ENCODE assay signal across 28 cellular contexts in the genomic region with DNA sequence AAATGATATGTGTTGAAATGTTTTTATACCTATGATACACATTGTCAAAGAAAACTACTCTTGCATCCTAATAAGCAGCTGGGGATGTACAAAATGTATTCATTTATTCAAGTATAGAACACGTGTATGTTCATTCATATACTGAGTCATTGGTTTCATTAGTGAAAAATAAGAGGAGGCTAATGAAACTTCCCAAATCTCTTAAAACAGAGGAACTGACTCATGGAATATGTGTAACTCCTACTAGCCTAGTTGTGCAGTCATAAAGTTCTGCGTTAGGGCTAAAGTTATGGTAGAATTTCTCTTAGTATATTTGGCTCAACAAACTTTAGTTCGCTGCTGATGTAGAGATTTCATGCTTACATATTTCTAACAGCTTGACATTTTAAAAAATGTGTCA.
DNase-seq lines count a peak whose midpoint lies in the region; ATAC-seq, FAIRE-seq and TF ChIP-seq lines count a peak whose summit lies in the region.
"Had no signal": no experiment of that assay in that cellular context is flagged by ENCODE, and none has a peak within 500 bp of the region (broad histone marks: within the 10 kb centered on the region; RNA-seq: fewer than 3 reads in every experiment).

No MANE protein-coding gene starts in this region.

- TF ChIP-seq CTCF in endothelial cell of umbilical vein (IDR thresholded peaks at IDR 0.05; ENCODE audit: extremely low read depth in 1 of 2, insufficient read depth in 1 of 2, low read depth in 1 of 2, low read length in 2 of 2), result no peak

- no peak overlapping the region for H3K9ac ChIP-seq in endothelial cell of umbilical vein (replicated peaks; ENCODE audit: extremely low read depth, insufficient read depth, low read length)

- H3K4me2 ChIP-seq in endothelial cell of umbilical vein (ENCODE audit: insufficient read depth, low read length), result no peak overlapping the region
- H3K4me2 ChIP-seq: PC-9 had no signal

- no peak overlapping the region for H3K4me3 ChIP-seq in endothelial cell of umbilical vein (replicated peaks in 1 of 3; ENCODE audit: insufficient read depth in 1 of 3, low read depth in 1 of 3, low read length in 3 of 3)
- H3K4me3 ChIP-seq: PC-9, SJSA1 had no signal

- DNase-seq in EL, result peak; percentile 8
- peak; percentile 2 for DNase-seq in LHCN-M2 (ENCODE audit: low read depth)
- peak; percentile 16 for DNase-seq in endothelial cell of umbilical vein (ENCODE audit: low read depth, low spot score)
- peak; percentile 2 for DNase-seq in iris pigment epithelial cell (ENCODE audit: low read depth)
- no peak for DNase-seq in stimulated activated CD4-positive, alpha-beta T cell treated with anti-CD3 and anti-CD28 coated beads, Interleukin-4, amount 100 ng/mL, for 4 hours
- no peak for DNase-seq in Ammon's horn (ENCODE audit: low spot score)
- DNase-seq: AML-193; C1 segment of cervical spinal cord; CD8-positive, alpha-beta T cell; DMS153; DND-41; Karpas-422; MV-4-11; NCI-H1105 treated with DMSO at 0.1 percent for 48 hours; NCI-H146; NCI-H1930; NCI-H2107; NCI-H524; NCI-H748 treated with DMSO at 0.1 percent for 48 hours; NK-92 treated with Interleukin-12 subunit alpha and Interleukin-12 subunit beta, amount 100 ng/mL, for 24 hours; PC-9; T-helper 1 cell had no signal

- dilution Hi-C loops in endothelial cell of umbilical vein (cut with MboI; ENCODE audit: extremely low pct_ligation_motif_present, low sequenced_read_pairs), result no loop called here

- no peaks in the 10 kb centered on the region for H3K4me1 ChIP-seq in endothelial cell of umbilical vein (ENCODE audit: control insufficient read depth, extremely low read depth, insufficient read depth, low read length)
- H3K4me1 ChIP-seq: SJSA1 had no signal

- H3K9me1 ChIP-seq in endothelial cell of umbilical vein (replicated peaks; ENCODE audit: control insufficient read depth, extremely low read depth, insufficient read depth, low read length), result no peaks in the 10 kb centered on the region

- CTCF ChIA-PET in endothelial cell of umbilical vein (lab: Charles Lee), result no interaction called here

- no peak overlapping the region for H2AFZ ChIP-seq in endothelial cell of umbilical vein (ENCODE audit: low read depth, low read length)
- H2AFZ ChIP-seq: PC-9 had no signal

- H3K79me2 ChIP-seq in endothelial cell of umbilical vein (ENCODE audit: control insufficient read depth, insufficient read depth, low read length), result no peaks in the 10 kb centered on the region

- ATAC-seq in GM19397 (IDR thresholded peaks at IDR 0.05; ENCODE audit: unreplicated experiment), result no peak
- ATAC-seq: CD8-positive, alpha-beta T cell; HCT116; Right ventricle myocardium inferior had no signal

- no peak for FAIRE-seq in endothelial cell of umbilical vein (lab: Jason Lieb, UNC)
- FAIRE-seq: A204.1 had no signal

- intact Hi-C loops in endothelial cell of umbilical vein (cut with micrococcal nuclease), result no loop called here

- BruUV-seq in endothelial cell of umbilical vein (replicated peaks; lab: Mats Ljungman, UMichigan), result no TSS peak

- H4K20me1 ChIP-seq in endothelial cell of umbilical vein (replicated peaks; ENCODE audit: control insufficient read depth, extremely low read depth, insufficient read depth, low read length), result no peaks in the 10 kb centered on the region

- no peak overlapping the region for H3K27ac ChIP-seq in endothelial cell of umbilical vein (ENCODE audit: insufficient read depth, low read depth, low read length)
- H3K27ac ChIP-seq: HL-60, PC-9, SJSA1 had no signal

- no peak for TF ChIP-seq POLR2A in endothelial cell of umbilical vein (IDR thresholded peaks at IDR 0.05; ENCODE audit: low read depth, low read length)

- POLR2A ChIA-PET in endothelial cell of umbilical vein (lab: Charles Lee), result no interaction called here

- H3K9me3 ChIP-seq in endothelial cell of umbilical vein (replicated peaks; ENCODE audit: control insufficient read depth, insufficient read depth, low read length), result no peaks in the 10 kb centered on the region
- H3K9me3 ChIP-seq: SJSA1 had no signal

- H3K36me3 ChIP-seq in endothelial cell of umbilical vein (ENCODE audit: control insufficient read depth in 2 of 2, extremely low read depth in 1 of 2, insufficient read depth in 2 of 2, low read length in 2 of 2), result no peaks in the 10 kb centered on the region
- H3K36me3 ChIP-seq: SJSA1 had no signal

- H3K27me3 ChIP-seq in endothelial cell of umbilical vein (ENCODE audit: control insufficient read depth in 2 of 2, insufficient read depth in 2 of 2, low read length in 2 of 2), result no peaks in the 10 kb centered on the region
- H3K27me3 ChIP-seq: SJSA1 had no signal

TF ChIP-seq in endothelial cell of umbilical vein, 7 proteins besides CTCF, POLR2A, EP300 and RAD21:
- TF ChIP-seq FOS (IDR thresholded peaks at IDR 0.05; ENCODE audit: borderline replicate concordance, insufficient read depth, low read length), result peak; percentile 26
- TF ChIP-seq, protein P1, sequence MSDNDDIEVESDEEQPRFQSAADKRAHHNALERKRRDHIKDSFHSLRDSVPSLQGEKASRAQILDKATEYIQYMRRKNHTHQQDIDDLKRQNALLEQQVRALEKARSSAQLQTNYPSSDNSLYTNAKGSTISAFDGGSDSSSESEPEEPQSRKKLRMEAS (IDR thresholded peaks at IDR 0.05; ENCODE audit: insufficient read depth, insufficient read length), result no peak

Comparison
In these comparisons a context has a peak if more than half of its experiments do, and no peak if none do; other contexts are left out.
1. DNase-seq: peak in EL (single experiment), LHCN-M2 (single experiment), endothelial cell of umbilical vein (single experiment) and iris pigment epithelial cell (single experiment); none in stimulated activated CD4-positive, alpha-beta T cell treated with anti-CD3 and anti-CD28 coated beads, Interleukin-4, amount 100 ng/mL, for 4 hours (0 of 2) and Ammon's horn (single experiment).